Comparison of ENCODE assay signal across 14 cellular contexts in the genomic region with DNA sequence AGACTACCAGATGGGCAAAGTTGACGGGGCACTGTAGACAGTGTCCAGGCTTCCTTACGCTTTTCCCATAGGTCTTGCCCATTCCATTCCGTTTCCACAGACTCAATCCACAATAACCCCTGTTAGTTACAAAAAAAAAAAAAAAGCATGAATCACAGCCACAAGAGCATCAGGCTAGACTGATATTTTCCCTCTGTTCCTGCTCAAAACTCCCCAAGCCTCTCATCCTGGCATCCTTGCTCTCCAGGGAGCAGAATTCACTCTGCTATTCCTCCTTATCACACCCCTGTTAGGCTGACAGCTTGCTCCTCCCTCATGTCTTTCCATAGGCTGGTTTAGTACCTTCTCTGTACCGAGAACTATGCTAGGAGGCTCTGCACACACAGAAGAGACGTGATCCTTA. TPM values are rescaled to one million over a fixed set of nuclear protein-coding genes. Genes with fewer than 3 reads are reported as not detected.
A peak's percentile ranks its signal among the peaks of the same experiment; 100 is the strongest.
DNase-seq lines count a peak whose midpoint lies in the region; ATAC-seq and TF ChIP-seq lines count a peak whose summit lies in the region.
"Had no signal": no experiment of that assay in that cellular context is flagged by ENCODE, and none has a peak within 500 bp of the region (broad histone marks: within the 10 kb centered on the region; RNA-seq: fewer than 3 reads in every experiment).

No MANE protein-coding gene starts in this region.

- peaks cover 22% of the 10 kb centered on the region for H3K79me2 ChIP-seq in mesendoderm (ENCODE audit: control insufficient read depth, insufficient read depth, low read length)

- no peak overlapping the region for H4K8ac ChIP-seq in mesendoderm (ENCODE audit: low read depth, low read length)

- no peak overlapping the region for H3K4me2 ChIP-seq in mesendoderm (ENCODE audit: low read length)

- H2BK15ac ChIP-seq in mesendoderm (replicated peaks; ENCODE audit: low read depth), result no peak overlapping the region

- no peak overlapping the region for H3K9ac ChIP-seq in mesendoderm (ENCODE audit: low read length)

- H3K4me1 ChIP-seq in BE2C (peaks cover 16% of the 10 kb centered on the region), mesendoderm (ENCODE audit: control insufficient read depth, low read depth, low read length) (peaks cover 4% of the 10 kb centered on the region)
- H3K4me1 ChIP-seq: psoas muscle had no signal

- H4K5ac ChIP-seq in mesendoderm (ENCODE audit: low read length), result no peak overlapping the region

- H3K27ac Mint-ChIP-seq in brain, result peak overlapping the region; percentile 18 to 85 (median 82)
- H3K27ac Mint-ChIP-seq in activated T-helper 17 cell treated with anti-CD3 and anti-CD28 coated beads, Interleukin-2, amount 50 U/mL, for 72 hours, result no peak overlapping the region

- H3K27me3 Mint-ChIP-seq in brain, result no peaks in the 10 kb centered on the region
- H3K27me3 Mint-ChIP-seq in activated T-helper 17 cell treated with anti-CD3 and anti-CD28 coated beads, Interleukin-2, amount 50 U/mL, for 72 hours, result no peaks in the 10 kb centered on the region

- H3K4me3 Mint-ChIP-seq in brain, result no peak overlapping the region
- H3K4me3 Mint-ChIP-seq in activated T-helper 17 cell treated with anti-CD3 and anti-CD28 coated beads, Interleukin-2, amount 50 U/mL, for 72 hours, result no peak overlapping the region

- peak; percentile 77 for DNase-seq in BE2C
- peak; percentile 14 for DNase-seq in H7
- peak; percentile 74 for DNase-seq in mesendoderm
- no peak for DNase-seq in NCI-H748 treated with DMSO at 0.1 percent for 48 hours (lab: John Stamatoyannopoulos, UW)
- no peak for DNase-seq in T1000 (lab: John Stamatoyannopoulos, UW)
- DNase-seq: activated CD4-positive, alpha-beta T cell treated with anti-CD3 and anti-CD28 coated beads, Interleukin-2, amount 50 U/mL, for 48 hours; amniotic stem cell; left cardiac atrium; NCI-H524 treated with DMSO at 0.1 percent for 48 hours; psoas muscle had no signal

- no peak overlapping the region for H2BK120ac ChIP-seq in mesendoderm (ENCODE audit: low read depth, low read length)

- H3K4me1 Mint-ChIP-seq in brain, result peaks cover 74% of the 10 kb centered on the region
- H3K4me1 Mint-ChIP-seq in activated T-helper 17 cell treated with anti-CD3 and anti-CD28 coated beads, Interleukin-2, amount 50 U/mL, for 72 hours, result peaks cover 68% of the 10 kb centered on the region

- H3K27me3 ChIP-seq in BE2C (no peaks in the 10 kb centered on the region), H7 (ENCODE audit: control insufficient read depth, insufficient read depth, low read length) (no peaks in the 10 kb centered on the region), mesendoderm (ENCODE audit: insufficient read depth, low read length, poor library complexity) (no peaks in the 10 kb centered on the region)
- H3K27me3 ChIP-seq: tibial nerve had no signal

- H3K9me3 ChIP-seq in BE2C, result no peaks in the 10 kb centered on the region; the same call in 1 of the 2 replicates
- H3K9me3 ChIP-seq: psoas muscle had no signal

- H3K23ac ChIP-seq in mesendoderm (ENCODE audit: low read length), result no peak overlapping the region

- no CpG with 5 or more reads among the region's 5 CpGs for WGBS in mesendoderm (ENCODE audit: extremely low coverage, insufficient coverage, low lambda C conversion rate)

- no peak overlapping the region for H3K27ac ChIP-seq in mesendoderm (ENCODE audit: low read depth, low read length)
- H3K27ac ChIP-seq: psoas muscle, tibial nerve had no signal

- ATAC-seq in activated T-helper 17 cell treated with anti-CD3 and anti-CD28 coated beads, Interleukin-2, amount 50 U/mL, for 72 hours (replicated peaks), result no peak
- ATAC-seq in HG02759 (IDR thresholded peaks at IDR 0.05; ENCODE audit: unreplicated experiment), result no peak

- no peak overlapping the region for H2BK5ac ChIP-seq in mesendoderm (ENCODE audit: low read length)

- H3K79me1 ChIP-seq in mesendoderm (ENCODE audit: low read length), result peaks cover 28% of the 10 kb centered on the region

- no peak overlapping the region for H3K4ac ChIP-seq in mesendoderm (ENCODE audit: low read depth, low read length)

- H3K36me3 Mint-ChIP-seq in brain, result peaks cover 83% of the 10 kb centered on the region
- H3K36me3 Mint-ChIP-seq in activated T-helper 17 cell treated with anti-CD3 and anti-CD28 coated beads, Interleukin-2, amount 50 U/mL, for 72 hours (ENCODE audit: low read depth), result peaks cover 77% of the 10 kb centered on the region

- no peaks in the 10 kb centered on the region for H3K36me3 ChIP-seq in BE2C
- no peaks in the 10 kb centered on the region for H3K36me3 ChIP-seq in H7 (replicated peaks; ENCODE audit: control insufficient read depth, insufficient read depth, low read length)
- no peaks in the 10 kb centered on the region for H3K36me3 ChIP-seq in mesendoderm (ENCODE audit: control insufficient read depth, insufficient read depth, low read length)

- H3K18ac ChIP-seq in mesendoderm (ENCODE audit: low read length), result no peak overlapping the region

- peaks cover 14 to 17% (median 16%) of the 10 kb centered on the region in 5 experiments for H3K9me3 Mint-ChIP-seq in brain
- H3K9me3 Mint-ChIP-seq in activated T-helper 17 cell treated with anti-CD3 and anti-CD28 coated beads, Interleukin-2, amount 50 U/mL, for 72 hours, result peaks cover 6% of the 10 kb centered on the region

- TF ChIP-seq CTCF in BE2C (IDR thresholded peaks at IDR 0.05; ENCODE audit: low read depth, low read length), result no peak
- no peak for TF ChIP-seq CTCF in brain (conservative IDR thresholded peaks at IDR 0.05)

- H2AK5ac ChIP-seq in mesendoderm (ENCODE audit: low read length), result no peak overlapping the region

- H3K4me3 ChIP-seq in BE2C (ENCODE audit: low read depth, low read length), result no peak overlapping the region
- H3K4me3 ChIP-seq in H7 (ENCODE audit: insufficient read depth, low read depth, low read length), result no peak overlapping the region
- H3K4me3 ChIP-seq in mesendoderm (ENCODE audit: low read length), result no peak overlapping the region
- H3K4me3 ChIP-seq: psoas muscle, tibial nerve had no signal

- no peak overlapping the region for H3K56ac ChIP-seq in mesendoderm (ENCODE audit: low read length)

RNA-seq across cellular contexts. Expression of a gene that starts 42.2 kb away (rescaled TPM):
- polyA plus RNA-seq in BE2C (2012; ENCODE audit: insufficient read depth, insufficient read length, low read depth), result 61.7 TPM
- total RNA-seq in H7 (2014; rRNA removed; shearing (Covaris generic)), result 73.7 and 113 TPM in 2 replicates
- 70.0 TPM for polyA plus RNA-seq in brain (ENCODE audit: insufficient read depth, low read depth, low replicate concordance)
- polyA plus RNA-seq in mesendoderm (2013, experiment 1 of 2), result 71.2 TPM
- polyA plus RNA-seq in mesendoderm (2013, experiment 2 of 2), result 71.7 TPM
- 100 to 1,000 TPM; 140 to 209 TPM for total RNA-seq in activated T-helper 17 cell treated with anti-CD3 and anti-CD28 coated beads, Interleukin-2, amount 50 U/mL, for 72 hours

Comparison
In these comparisons a context has a peak if more than half of its experiments do, and no peak if none do; other contexts are left out.
1. DNase-seq: peak in BE2C (single experiment), H7 (single experiment) and mesendoderm (single experiment); none in NCI-H748 treated with DMSO at 0.1 percent for 48 hours (single experiment) and T1000 (single experiment).